Comparison of ENCODE assay signal across 16 cellular contexts in genomic region chr1:77095231-77095630, GRCh38.
"Had no signal": no experiment of that assay in that cellular context is flagged by ENCODE, and none has a peak within 500 bp of the region (broad histone marks: within the 10 kb centered on the region; RNA-seq: fewer than 3 reads in every experiment).

No MANE protein-coding gene starts in this region.

- DNase-seq: activated CD4-positive, CD25-positive, alpha-beta regulatory T cell treated with anti-CD3 and anti-CD28 coated beads, Interleukin-2, amount 50 U/mL, for 72 hours; activated naive CD4-positive, alpha-beta T cell treated with Interleukin-2 at 50 U/mL for 16 hours; activated T-cell treated with anti-CD3 and anti-CD28 coated beads for 4 hours; anterior cingulate cortex; brain microvascular endothelial cell; effector memory CD4-positive, alpha-beta T cell; foreskin fibroblast; glutamatergic neuron; hypothalamus; mesendoderm; nephron progenitor cell; right lobe of liver; stimulated activated naive CD8-positive, alpha-beta T cell treated with anti-CD3 and anti-CD28 coated beads, Interleukin-15, Interleukin-2, amounts not matched to agents 100 U/mL and 50 U/mL, for 24 hours; transverse colon had no signal

- H3K27ac Mint-ChIP-seq: dendritic cell treated with granulocyte-macrophage colony-stimulating factor and Interleukin-4, amounts not matched to agents 40 ng/mL and 50 ng/mL, for 4 days; nephron progenitor cell had no signal

- H3K4me3 ChIP-seq: right lobe of liver, transverse colon, vagina had no signal

- H3K36me3 ChIP-seq: brain microvascular endothelial cell, right lobe of liver, transverse colon, vagina had no signal

- H3K4me3 Mint-ChIP-seq: dendritic cell treated with granulocyte-macrophage colony-stimulating factor and Interleukin-4, amounts not matched to agents 40 ng/mL and 50 ng/mL, for 4 days; nephron progenitor cell had no signal

- H3K4me1 ChIP-seq: right lobe of liver, transverse colon, vagina had no signal

- H3K27ac ChIP-seq: brain microvascular endothelial cell, right lobe of liver, transverse colon, vagina had no signal

- H3K9me3 ChIP-seq: right lobe of liver, transverse colon, vagina had no signal

- ATAC-seq: right lobe of liver; stimulated activated naive CD8-positive, alpha-beta T cell treated with anti-CD3 and anti-CD28 coated beads, Interleukin-15, Interleukin-2, amounts not matched to agents 100 U/mL and 50 U/mL, for 24 hours had no signal

- H3K27me3 Mint-ChIP-seq: dendritic cell treated with granulocyte-macrophage colony-stimulating factor and Interleukin-4, amounts not matched to agents 40 ng/mL and 50 ng/mL, for 4 days had no signal
